Comparison of ENCODE assay signal across 23 cellular contexts in the genomic region with DNA sequence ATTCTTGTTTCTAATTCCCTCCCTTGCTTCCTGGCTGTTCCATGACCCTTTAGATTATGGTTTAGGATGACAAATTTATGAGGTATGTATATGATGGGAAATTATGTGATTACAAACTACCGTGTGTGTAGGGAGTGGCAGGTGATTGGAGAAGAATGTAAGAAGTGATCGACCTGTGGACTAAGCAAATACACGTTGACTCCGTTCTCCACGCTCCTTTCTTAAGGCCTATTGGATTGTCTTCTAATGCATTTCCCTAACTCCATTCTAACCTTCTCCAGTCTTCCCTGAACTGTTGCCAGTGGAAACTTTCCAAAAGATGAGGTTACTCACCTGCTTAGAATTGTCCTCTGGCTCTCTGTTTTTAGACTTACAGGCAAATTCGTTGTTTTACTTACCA. TPM values are rescaled to one million over a fixed set of nuclear protein-coding genes. Genes with fewer than 3 reads are reported as not detected.
DNase-seq lines count a peak whose midpoint lies in the region; ATAC-seq, FAIRE-seq and TF ChIP-seq lines count a peak whose summit lies in the region.
"Had no signal": no experiment of that assay in that cellular context is flagged by ENCODE, and none has a peak within 500 bp of the region (broad histone marks: within the 10 kb centered on the region; RNA-seq: fewer than 3 reads in every experiment).

No MANE protein-coding gene starts in this region.

- peaks cover 24% of the 10 kb centered on the region for H3K9me3 ChIP-seq in RWPE2 (ENCODE audit: severe bottlenecking)
- H3K9me3 ChIP-seq in esophagus (ENCODE audit: control insufficient read depth in 2 of 2, insufficient read depth in 1 of 2, low read depth in 1 of 2, low read length in 1 of 2) = no peaks in the 10 kb centered on the region
- peaks cover 0 to 5% (median 2%) of the 10 kb centered on the region in 4 donors for H3K9me3 ChIP-seq in pancreas

- H3K27ac ChIP-seq in RWPE2 (ENCODE audit: poor library complexity, severe bottlenecking) = peak overlapping the region; percentile 84
- H3K27ac ChIP-seq in esophagus (ENCODE audit: low read depth in 2 of 2, low read length in 1 of 2) = peak overlapping the region; percentile 77 to 93
- no peak overlapping the region for H3K27ac ChIP-seq in pancreas
- H3K27ac ChIP-seq: BLaER1 treated with 17β-estradiol and CSF1 and Interleukin-3, amounts not matched to agents 10 nM and 100 nM; HL-60; KMS-11 had no signal

- DNase-seq in RWPE2 (ENCODE audit: low spot score) (no peak), pancreas (no peak), NCI-H69 (lab: John Stamatoyannopoulos, UW) (no peak), iPS-NIHi7 (ENCODE audit: extremely low spot score) (no peak), NCI-H2107 (lab: John Stamatoyannopoulos, UW) (no peak)
- DNase-seq: CD8-positive, alpha-beta memory T cell; DMS79 treated with DMSO at 0.1 percent for 48 hours; NCI-H1417 treated with DMSO at 0.1 percent for 48 hours; NCI-H1930; NCI-H2171; NCI-H446 treated with DMSO at 0.1 percent for 48 hours; NCI-H748 treated with DMSO at 0.1 percent for 48 hours; NK-92 treated with Interleukin-12 subunit alpha and Interleukin-12 subunit beta, amount 100 ng/mL, for 24 hours; SHP77 had no signal

- ATAC-seq in RWPE2 (ENCODE audit: low read depth) (peak; percentile 37; the same call in 2 of the 3 replicates), pancreas (no peak), GM18861 (IDR thresholded peaks at IDR 0.05; ENCODE audit: unreplicated experiment) (no peak)
- ATAC-seq: GM23338, HCT116, SK-N-SH treated with all-trans-retinoic acid at 6 μM for 48 hours had no signal

- H3K27me3 ChIP-seq in RWPE2 (ENCODE audit: insufficient read depth, poor library complexity, severe bottlenecking) = no peaks in the 10 kb centered on the region
- no peaks in the 10 kb centered on the region for H3K27me3 ChIP-seq in esophagus (ENCODE audit: control insufficient read depth in 1 of 2, insufficient read depth in 2 of 2, low read length in 2 of 2)
- no peaks in the 10 kb centered on the region for H3K27me3 ChIP-seq in pancreas
- H3K27me3 ChIP-seq: BLaER1 treated with 17β-estradiol and CSF1 and Interleukin-3, amounts not matched to agents 10 nM and 100 nM had no signal

- H3K36me3 ChIP-seq in RWPE2 (ENCODE audit: low read depth) (peaks cover 9% of the 10 kb centered on the region; the same call in 1 of the 2 replicates), esophagus (ENCODE audit: control insufficient read depth in 2 of 2, insufficient read depth in 2 of 2, low read length in 1 of 2) (no peaks in the 10 kb centered on the region), pancreas (no peaks in the 10 kb centered on the region)

- peak; percentile 41 for FAIRE-seq in pancreas (lab: Jason Lieb, UNC)
- FAIRE-seq: D721Med had no signal

- H3K4me3 ChIP-seq in RWPE2 (ENCODE audit: severe bottlenecking) (no peak overlapping the region), esophagus (ENCODE audit: low read depth in 1 of 2, low read length in 2 of 2) (no peak overlapping the region), pancreas (no peak overlapping the region)
- H3K4me3 ChIP-seq: BLaER1 treated with 17β-estradiol and CSF1 and Interleukin-3, amounts not matched to agents 10 nM and 100 nM; GM23338 had no signal

- WGBS in esophagus, 2 donors = 62 to 78% methylated on average over 6 of the region's 6 CpGs
- WGBS in pancreas, 2 donors = 94 to 95% methylated on average over 6 of the region's 6 CpGs

- intact Hi-C loops in pancreas (cut with DNase I) = no loop called here

- TF ChIP-seq CTCF in RWPE2 (IDR thresholded peaks at IDR 0.05; ENCODE audit: poor library complexity, severe bottlenecking) = no peak
- TF ChIP-seq CTCF in pancreas (IDR thresholded peaks at IDR 0.05) = no peak

- H3K4me1 ChIP-seq in RWPE2 (ENCODE audit: insufficient read depth, poor library complexity, severe bottlenecking) (peaks cover 24% of the 10 kb centered on the region), esophagus (ENCODE audit: control insufficient read depth in 2 of 2, insufficient read depth in 2 of 2, low read length in 1 of 2) (peaks cover 2 to 22% of the 10 kb centered on the region in 2 donors), pancreas (no peaks in the 10 kb centered on the region)
- H3K4me1 ChIP-seq: BLaER1 treated with 17β-estradiol and CSF1 and Interleukin-3, amounts not matched to agents 10 nM and 100 nM had no signal

RNA-seq across cellular contexts. Expression of a gene that starts 36.6 kb away (rescaled TPM):
- polyA plus RNA-seq in esophagus (1 to 10 TPM; 2.1 to 2.4 TPM), pancreas (1 to 10 TPM; 2.7 to 2.9 TPM)
- total RNA-seq in pancreas = 1 to 10 TPM; 2.6 to 6.7 (median 4.2) TPM

Comparison
In these comparisons a context has a peak if more than half of its experiments do, and no peak if none do; other contexts are left out.
1. H3K27ac ChIP-seq: peak in RWPE2 (single experiment) and esophagus (2 of 2); none in pancreas (0 of 4).